Comparison of ENCODE assay signal across 11 cellular contexts in genomic region chr15:52683585-52683984, GRCh38. TPM values are rescaled to one million over a fixed set of nuclear protein-coding genes. Genes with fewer than 3 reads are reported as not detected.
DNase-seq lines count a peak whose midpoint lies in the region; ATAC-seq and TF ChIP-seq lines count a peak whose summit lies in the region.
"Had no signal": no experiment of that assay in that cellular context is flagged by ENCODE, and none has a peak within 500 bp of the region (broad histone marks: within the 10 kb centered on the region; RNA-seq: fewer than 3 reads in every experiment).

No MANE protein-coding gene starts in this region.

- TF ChIP-seq CTCF in OCI-LY3 (IDR thresholded peaks at IDR 0.05; ENCODE audit: low read depth, low read length) (no peak), spleen (IDR thresholded peaks at IDR 0.05 in 8 of 11, conservative IDR thresholded peaks at IDR 0.05 in 3 of 11) (no peak), breast epithelium (IDR thresholded peaks at IDR 0.05) (no peak)

- no peaks in the 10 kb centered on the region for H3K9me3 ChIP-seq in OCI-LY3 (ENCODE audit: insufficient read depth, low read length)
- no peaks in the 10 kb centered on the region for H3K9me3 ChIP-seq in spleen
- no peaks in the 10 kb centered on the region for H3K9me3 ChIP-seq in breast epithelium
- H3K9me3 ChIP-seq: A549, thoracic aorta had no signal

- no peaks in the 10 kb centered on the region for H4K20me1 ChIP-seq in OCI-LY3 (ENCODE audit: insufficient read depth, low read length)

- peak; percentile 43 for ATAC-seq in HG02852 (IDR thresholded peaks at IDR 0.05; ENCODE audit: unreplicated experiment)
- ATAC-seq: A549, HCT116 had no signal

- H3K27me3 ChIP-seq in OCI-LY3 (ENCODE audit: low read depth, low read length): no peaks in the 10 kb centered on the region
- H3K27me3 ChIP-seq in spleen (replicated peaks in 1 of 7): no peaks in the 10 kb centered on the region
- no peaks in the 10 kb centered on the region for H3K27me3 ChIP-seq in breast epithelium

- DNase-seq in SIG-M5 treated with dmso at 0.1 percent for 504 hours (lab: John Stamatoyannopoulos, UW; ENCODE audit: unreplicated experiment) (peak; percentile 19), SIG-M5 (lab: John Stamatoyannopoulos, UW) (no peak), spleen (no peak), NCI-H2227 treated with DMSO at 0.1 percent for 48 hours (lab: John Stamatoyannopoulos, UW) (no peak), breast epithelium (ENCODE audit: low spot score in 2 of 2) (no peak), NCI-H1436 (lab: John Stamatoyannopoulos, UW) (no peak)

- H3K4me2 ChIP-seq in OCI-LY3 (ENCODE audit: low read length): peak overlapping the region; percentile 61
- H3K4me2 ChIP-seq: A549 had no signal

- H2AFZ ChIP-seq in OCI-LY3 (ENCODE audit: low read depth, low read length): no peak overlapping the region

- no peak overlapping the region; the same call in 1 of the 2 replicates for H3K4me3 ChIP-seq in OCI-LY3 (ENCODE audit: low read length)
- peak overlapping the region in 1 of 8 donors; percentile 0 for H3K4me3 ChIP-seq in spleen
- H3K4me3 ChIP-seq in breast epithelium: no peak overlapping the region
- H3K4me3 ChIP-seq: A549, thoracic aorta had no signal

- H3K9ac ChIP-seq in OCI-LY3 (ENCODE audit: low read length): no peak overlapping the region

- WGBS in spleen, 5 donors: 3 to 19% (median 13%) methylated on average over 1 of the region's 1 CpG

- H3K27ac ChIP-seq in OCI-LY3 (ENCODE audit: low read length) (no peak overlapping the region; the same call in 1 of the 2 replicates), spleen (peak overlapping the region; percentile 44 to 99 (median 90)), breast epithelium (peak overlapping the region in 1 of 2 donors; percentile 68)
- H3K27ac ChIP-seq: A549, thoracic aorta had no signal

- no peak for TF ChIP-seq POLR2A in spleen (IDR thresholded peaks at IDR 0.05)
- no peak for TF ChIP-seq POLR2A in breast epithelium (IDR thresholded peaks at IDR 0.05)

- H3K36me3 ChIP-seq in OCI-LY3 (replicated peaks; ENCODE audit: low read depth, low read length) (no peaks in the 10 kb centered on the region), spleen (no peaks in the 10 kb centered on the region), breast epithelium (no peaks in the 10 kb centered on the region)
- H3K36me3 ChIP-seq: thoracic aorta had no signal

- intact Hi-C loops in spleen (cut with DNase I; ENCODE audit: low total_unique reads) (no loop called here), breast epithelium (cut with DNase I; ENCODE audit: low total_unique reads) (no loop called here)

- H3K79me2 ChIP-seq in OCI-LY3 (ENCODE audit: low read length): no peaks in the 10 kb centered on the region; the same call in 1 of the 2 replicates

- H3K4me1 ChIP-seq in OCI-LY3 (ENCODE audit: low read length): peaks cover 44% of the 10 kb centered on the region
- peaks cover 13 to 56% (median 40%) of the 10 kb centered on the region in 6 donors for H3K4me1 ChIP-seq in spleen
- peaks cover 0 to 3% of the 10 kb centered on the region in 2 donors for H3K4me1 ChIP-seq in breast epithelium
- H3K4me1 ChIP-seq: A549 had no signal

RNA-seq across cellular contexts. Expression of gene ATOSA, which starts 4.4 kb away (rescaled TPM):
- total RNA-seq in spleen: 100 to 1,000 TPM in 2 of 7 donors, 10 to 100 TPM in 5; 65.2 to 148 (median 80.3) TPM
- polyA plus RNA-seq in spleen: 10 to 100 TPM; 57.0 to 80.7 (median 59.9) TPM
- 100 to 1,000 TPM; 157 to 215 (median 168) TPM for total RNA-seq in breast epithelium
